In the genomic region with DNA sequence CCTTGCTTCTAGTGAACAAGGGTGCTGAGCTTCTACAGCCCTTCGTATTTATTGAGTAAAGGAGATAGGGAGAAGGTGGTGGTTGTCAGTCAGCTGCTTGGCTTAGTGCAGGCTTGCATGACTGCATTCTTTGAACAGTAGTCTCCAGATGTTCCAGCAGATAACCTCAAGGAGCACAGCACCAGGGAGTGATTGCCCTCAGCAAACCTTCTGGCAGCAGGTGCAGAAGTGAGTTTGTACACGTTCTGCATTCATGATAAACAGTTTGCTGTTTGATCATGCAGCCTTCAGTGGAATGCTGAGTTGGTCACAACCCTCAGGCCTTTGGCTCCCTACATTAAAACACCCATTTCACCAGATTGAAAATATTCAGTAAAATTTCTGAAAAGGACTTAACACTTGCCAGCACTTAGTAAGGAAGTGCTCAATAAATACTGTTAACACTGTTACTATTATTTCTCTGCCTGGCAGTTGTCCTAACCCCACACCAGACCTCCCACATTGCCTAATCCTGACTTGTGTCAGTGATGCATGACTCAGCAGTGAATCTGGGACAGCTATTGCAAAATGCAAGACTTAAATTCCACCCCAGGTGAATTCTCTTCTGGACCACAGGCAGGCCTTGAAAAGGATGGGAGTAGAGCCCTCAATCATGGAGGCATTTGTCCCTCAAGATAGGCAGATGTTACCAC, we compare ENCODE assay signal across 1 cellular context.
TF ChIP-seq lines count a peak whose summit lies in the region.

No MANE protein-coding gene starts in this region.

TF ChIP-seq in HepG2, 621 proteins besides CTCF, POLR2A, EP300 and RAD21 (continued from another document and continues in another):
- 0 out of 2 replicates have a peak, but pooled peaks have one; percentile 14 for TF ChIP-seq ZNF317 (CRISPR knock-in tag; IDR thresholded peaks at IDR 0.05)
- TF ChIP-seq, protein P1, sequence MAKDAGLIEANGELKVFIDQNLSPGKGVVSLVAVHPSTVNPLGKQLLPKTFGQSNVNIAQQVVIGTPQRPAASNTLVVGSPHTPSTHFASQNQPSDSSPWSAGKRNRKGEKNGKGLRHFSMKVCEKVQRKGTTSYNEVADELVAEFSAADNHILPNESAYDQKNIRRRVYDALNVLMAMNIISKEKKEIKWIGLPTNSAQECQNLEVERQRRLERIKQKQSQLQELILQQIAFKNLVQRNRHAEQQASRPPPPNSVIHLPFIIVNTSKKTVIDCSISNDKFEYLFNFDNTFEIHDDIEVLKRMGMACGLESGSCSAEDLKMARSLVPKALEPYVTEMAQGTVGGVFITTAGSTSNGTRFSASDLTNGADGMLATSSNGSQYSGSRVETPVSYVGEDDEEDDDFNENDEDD (CRISPR knock-in tag; IDR thresholded peaks at IDR 0.05; ENCODE audit: borderline replicate concordance) = no peak
- TF ChIP-seq NFYC (CRISPR knock-in tag; IDR thresholded peaks at IDR 0.05) = no peak
- TF ChIP-seq KDM2A (CRISPR knock-in tag; IDR thresholded peaks at IDR 0.05; ENCODE audit: borderline replicate concordance, low read depth) = peak; percentile 55; the same call in 1 of the 2 replicates
- TF ChIP-seq, protein P2, sequence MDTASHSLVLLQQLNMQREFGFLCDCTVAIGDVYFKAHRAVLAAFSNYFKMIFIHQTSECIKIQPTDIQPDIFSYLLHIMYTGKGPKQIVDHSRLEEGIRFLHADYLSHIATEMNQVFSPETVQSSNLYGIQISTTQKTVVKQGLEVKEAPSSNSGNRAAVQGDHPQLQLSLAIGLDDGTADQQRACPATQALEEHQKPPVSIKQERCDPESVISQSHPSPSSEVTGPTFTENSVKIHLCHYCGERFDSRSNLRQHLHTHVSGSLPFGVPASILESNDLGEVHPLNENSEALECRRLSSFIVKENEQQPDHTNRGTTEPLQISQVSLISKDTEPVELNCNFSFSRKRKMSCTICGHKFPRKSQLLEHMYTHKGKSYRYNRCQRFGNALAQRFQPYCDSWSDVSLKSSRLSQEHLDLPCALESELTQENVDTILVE (CRISPR knock-in tag; IDR thresholded peaks at IDR 0.05) = peak; percentile 52; the same call in 1 of the 2 replicates
- no peak; the same call in 1 of the 2 replicates for TF ChIP-seq TCF7 (IDR thresholded peaks at IDR 0.05; ENCODE audit: low read depth)
- TF ChIP-seq YEATS2 (CRISPR knock-in tag; IDR thresholded peaks at IDR 0.05; ENCODE audit: borderline replicate concordance) = peak; percentile 79; the same call in 1 of the 2 replicates
- no peak for TF ChIP-seq ZNF563 (CRISPR knock-in tag; IDR thresholded peaks at IDR 0.05)
- 0 out of 2 replicates have a peak, but pooled peaks have one; percentile 24 for TF ChIP-seq SIN3A (IDR thresholded peaks at IDR 0.05; ENCODE audit: borderline replicate concordance, low read depth, low read length)
- TF ChIP-seq, protein P3, sequence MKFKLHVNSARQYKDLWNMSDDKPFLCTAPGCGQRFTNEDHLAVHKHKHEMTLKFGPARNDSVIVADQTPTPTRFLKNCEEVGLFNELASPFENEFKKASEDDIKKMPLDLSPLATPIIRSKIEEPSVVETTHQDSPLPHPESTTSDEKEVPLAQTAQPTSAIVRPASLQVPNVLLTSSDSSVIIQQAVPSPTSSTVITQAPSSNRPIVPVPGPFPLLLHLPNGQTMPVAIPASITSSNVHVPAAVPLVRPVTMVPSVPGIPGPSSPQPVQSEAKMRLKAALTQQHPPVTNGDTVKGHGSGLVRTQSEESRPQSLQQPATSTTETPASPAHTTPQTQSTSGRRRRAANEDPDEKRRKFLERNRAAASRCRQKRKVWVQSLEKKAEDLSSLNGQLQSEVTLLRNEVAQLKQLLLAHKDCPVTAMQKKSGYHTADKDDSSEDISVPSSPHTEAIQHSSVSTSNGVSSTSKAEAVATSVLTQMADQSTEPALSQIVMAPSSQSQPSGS (CRISPR knock-in tag; IDR thresholded peaks at IDR 0.05) = peak; percentile 45; the same call in 1 of the 2 replicates
- TF ChIP-seq, protein P4, sequence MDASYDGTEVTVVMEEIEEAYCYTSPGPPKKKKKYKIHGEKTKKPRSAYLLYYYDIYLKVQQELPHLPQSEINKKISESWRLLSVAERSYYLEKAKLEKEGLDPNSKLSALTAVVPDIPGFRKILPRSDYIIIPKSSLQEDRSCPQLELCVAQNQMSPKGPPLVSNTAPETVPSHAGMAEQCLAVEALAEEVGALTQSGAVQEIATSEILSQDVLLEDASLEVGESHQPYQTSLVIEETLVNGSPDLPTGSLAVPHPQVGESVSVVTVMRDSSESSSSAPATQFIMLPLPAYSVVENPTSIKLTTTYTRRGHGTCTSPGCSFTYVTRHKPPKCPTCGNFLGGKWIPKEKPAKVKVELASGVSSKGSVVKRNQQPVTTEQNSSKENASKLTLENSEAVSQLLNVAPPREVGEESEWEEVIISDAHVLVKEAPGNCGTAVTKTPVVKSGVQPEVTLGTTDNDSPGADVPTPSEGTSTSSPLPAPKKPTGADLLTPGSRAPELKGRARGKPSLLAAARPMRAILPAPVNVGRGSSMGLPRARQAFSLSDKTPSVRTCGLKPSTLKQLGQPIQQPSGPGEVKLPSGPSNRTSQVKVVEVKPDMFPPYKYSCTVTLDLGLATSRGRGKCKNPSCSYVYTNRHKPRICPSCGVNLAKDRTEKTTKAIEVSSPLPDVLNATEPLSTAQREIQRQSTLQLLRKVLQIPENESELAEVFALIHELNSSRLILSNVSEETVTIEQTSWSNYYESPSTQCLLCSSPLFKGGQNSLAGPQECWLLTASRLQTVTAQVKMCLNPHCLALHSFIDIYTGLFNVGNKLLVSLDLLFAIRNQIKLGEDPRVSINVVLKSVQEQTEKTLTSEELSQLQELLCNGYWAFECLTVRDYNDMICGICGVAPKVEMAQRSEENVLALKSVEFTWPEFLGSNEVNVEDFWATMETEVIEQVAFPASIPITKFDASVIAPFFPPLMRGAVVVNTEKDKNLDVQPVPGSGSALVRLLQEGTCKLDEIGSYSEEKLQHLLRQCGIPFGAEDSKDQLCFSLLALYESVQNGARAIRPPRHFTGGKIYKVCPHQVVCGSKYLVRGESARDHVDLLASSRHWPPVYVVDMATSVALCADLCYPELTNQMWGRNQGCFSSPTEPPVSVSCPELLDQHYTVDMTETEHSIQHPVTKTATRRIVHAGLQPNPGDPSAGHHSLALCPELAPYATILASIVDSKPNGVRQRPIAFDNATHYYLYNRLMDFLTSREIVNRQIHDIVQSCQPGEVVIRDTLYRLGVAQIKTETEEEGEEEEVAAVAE (CRISPR knock-in tag; IDR thresholded peaks at IDR 0.05; ENCODE audit: borderline replicate concordance) = peak; percentile 80; the same call in 1 of the 2 replicates
- TF ChIP-seq ELF3 (CRISPR knock-in tag; IDR thresholded peaks at IDR 0.05) = 0 out of 2 replicates have a peak, but pooled peaks have one; percentile 71
- TF ChIP-seq ZNF510 (CRISPR knock-in tag; IDR thresholded peaks at IDR 0.05; ENCODE audit: low read depth) = no peak
- TF ChIP-seq, protein P5, sequence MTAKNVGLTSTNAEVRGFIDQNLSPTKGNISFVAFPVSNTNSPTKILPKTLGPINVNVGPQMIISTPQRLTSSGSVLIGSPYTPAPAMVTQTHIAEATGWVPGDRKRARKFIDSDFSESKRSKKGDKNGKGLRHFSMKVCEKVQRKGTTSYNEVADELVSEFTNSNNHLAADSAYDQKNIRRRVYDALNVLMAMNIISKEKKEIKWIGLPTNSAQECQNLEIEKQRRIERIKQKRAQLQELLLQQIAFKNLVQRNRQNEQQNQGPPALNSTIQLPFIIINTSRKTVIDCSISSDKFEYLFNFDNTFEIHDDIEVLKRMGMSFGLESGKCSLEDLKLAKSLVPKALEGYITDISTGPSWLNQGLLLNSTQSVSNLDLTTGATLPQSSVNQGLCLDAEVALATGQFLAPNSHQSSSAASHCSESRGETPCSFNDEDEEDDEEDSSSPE (CRISPR knock-in tag; IDR thresholded peaks at IDR 0.05) = 0 out of 2 replicates have a peak, but pooled peaks have one; percentile 24
- 0 out of 2 replicates have a peak, but pooled peaks have one; percentile 18 for TF ChIP-seq PPARG (CRISPR knock-in tag; conservative IDR thresholded peaks at IDR 0.05)
- TF ChIP-seq ATF7-NPFF (CRISPR knock-in tag; IDR thresholded peaks at IDR 0.05; ENCODE audit: low read depth) = no peak
- TF ChIP-seq DR1 (CRISPR knock-in tag; IDR thresholded peaks at IDR 0.05) = no peak
- TF ChIP-seq ZNF788 (CRISPR knock-in tag; IDR thresholded peaks at IDR 0.05; ENCODE audit: borderline replicate concordance) = peak; percentile 66; the same call in 1 of the 2 replicates
- no peak for TF ChIP-seq CHCHD3 (CRISPR knock-in tag; IDR thresholded peaks at IDR 0.05)
- peak; percentile 30; the same call in 1 of the 2 replicates for TF ChIP-seq ETV5 (CRISPR knock-in tag; IDR thresholded peaks at IDR 0.05; ENCODE audit: borderline replicate concordance)
- TF ChIP-seq YY1 (IDR thresholded peaks at IDR 0.05; ENCODE audit: insufficient read depth, insufficient replicate concordance, low read depth, low read length) = no peak
- TF ChIP-seq, protein P6, sequence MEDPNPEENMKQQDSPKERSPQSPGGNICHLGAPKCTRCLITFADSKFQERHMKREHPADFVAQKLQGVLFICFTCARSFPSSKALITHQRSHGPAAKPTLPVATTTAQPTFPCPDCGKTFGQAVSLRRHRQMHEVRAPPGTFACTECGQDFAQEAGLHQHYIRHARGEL (CRISPR knock-in tag; IDR thresholded peaks at IDR 0.05) = no peak
- TF ChIP-seq, protein P7, sequence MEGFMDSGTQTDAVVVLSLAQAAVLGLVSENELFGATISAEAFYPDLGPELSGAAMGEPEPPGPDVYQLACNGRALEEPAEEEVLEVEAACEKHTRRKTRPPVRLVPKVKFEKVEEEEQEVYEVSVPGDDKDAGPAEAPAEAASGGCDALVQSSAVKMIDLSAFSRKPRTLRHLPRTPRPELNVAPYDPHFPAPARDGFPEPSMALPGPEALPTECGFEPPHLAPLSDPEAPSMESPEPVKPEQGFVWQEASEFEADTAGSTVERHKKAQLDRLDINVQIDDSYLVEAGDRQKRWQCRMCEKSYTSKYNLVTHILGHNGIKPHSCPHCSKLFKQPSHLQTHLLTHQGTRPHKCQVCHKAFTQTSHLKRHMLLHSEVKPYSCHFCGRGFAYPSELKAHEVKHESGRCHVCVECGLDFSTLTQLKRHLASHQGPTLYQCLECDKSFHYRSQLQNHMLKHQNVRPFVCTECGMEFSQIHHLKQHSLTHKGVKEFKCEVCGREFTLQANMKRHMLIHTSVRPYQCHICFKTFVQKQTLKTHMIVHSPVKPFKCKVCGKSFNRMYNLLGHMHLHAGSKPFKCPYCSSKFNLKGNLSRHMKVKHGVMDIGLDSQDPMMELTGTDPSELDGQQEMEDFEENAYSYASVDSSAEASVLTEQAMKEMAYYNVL (CRISPR knock-in tag; IDR thresholded peaks at IDR 0.05; ENCODE audit: borderline replicate concordance) = no peak
- TF ChIP-seq ERF (CRISPR knock-in tag; IDR thresholded peaks at IDR 0.05) = no peak
- peak; percentile 49; the same call in 1 of the 2 replicates for TF ChIP-seq ZNF335 (CRISPR knock-in tag; IDR thresholded peaks at IDR 0.05)
- peak; percentile 90 for TF ChIP-seq ZNF644 (CRISPR knock-in tag; IDR thresholded peaks at IDR 0.05; ENCODE audit: low read depth)
- TF ChIP-seq ZNF383 (CRISPR knock-in tag; IDR thresholded peaks at IDR 0.05; ENCODE audit: borderline replicate concordance) = no peak
- TF ChIP-seq, protein P8, sequence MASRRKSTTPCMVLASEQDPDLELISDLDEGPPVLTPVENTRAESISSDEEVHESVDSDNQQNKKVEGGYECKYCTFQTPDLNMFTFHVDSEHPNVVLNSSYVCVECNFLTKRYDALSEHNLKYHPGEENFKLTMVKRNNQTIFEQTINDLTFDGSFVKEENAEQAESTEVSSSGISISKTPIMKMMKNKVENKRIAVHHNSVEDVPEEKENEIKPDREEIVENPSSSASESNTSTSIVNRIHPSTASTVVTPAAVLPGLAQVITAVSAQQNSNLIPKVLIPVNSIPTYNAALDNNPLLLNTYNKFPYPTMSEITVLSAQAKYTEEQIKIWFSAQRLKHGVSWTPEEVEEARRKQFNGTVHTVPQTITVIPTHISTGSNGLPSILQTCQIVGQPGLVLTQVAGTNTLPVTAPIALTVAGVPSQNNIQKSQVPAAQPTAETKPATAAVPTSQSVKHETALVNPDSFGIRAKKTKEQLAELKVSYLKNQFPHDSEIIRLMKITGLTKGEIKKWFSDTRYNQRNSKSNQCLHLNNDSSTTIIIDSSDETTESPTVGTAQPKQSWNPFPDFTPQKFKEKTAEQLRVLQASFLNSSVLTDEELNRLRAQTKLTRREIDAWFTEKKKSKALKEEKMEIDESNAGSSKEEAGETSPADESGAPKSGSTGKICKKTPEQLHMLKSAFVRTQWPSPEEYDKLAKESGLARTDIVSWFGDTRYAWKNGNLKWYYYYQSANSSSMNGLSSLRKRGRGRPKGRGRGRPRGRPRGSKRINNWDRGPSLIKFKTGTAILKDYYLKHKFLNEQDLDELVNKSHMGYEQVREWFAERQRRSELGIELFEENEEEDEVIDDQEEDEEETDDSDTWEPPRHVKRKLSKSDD (CRISPR knock-in tag; IDR thresholded peaks at IDR 0.05; ENCODE audit: low read depth) = no peak
- no peak for TF ChIP-seq ZNF75D (CRISPR knock-in tag; IDR thresholded peaks at IDR 0.05; ENCODE audit: borderline replicate concordance)
- TF ChIP-seq CBFB (CRISPR knock-in tag; IDR thresholded peaks at IDR 0.05) = no peak
- TF ChIP-seq ZNF768 (CRISPR knock-in tag; IDR thresholded peaks at IDR 0.05) = no peak
- TF ChIP-seq, protein P9, sequence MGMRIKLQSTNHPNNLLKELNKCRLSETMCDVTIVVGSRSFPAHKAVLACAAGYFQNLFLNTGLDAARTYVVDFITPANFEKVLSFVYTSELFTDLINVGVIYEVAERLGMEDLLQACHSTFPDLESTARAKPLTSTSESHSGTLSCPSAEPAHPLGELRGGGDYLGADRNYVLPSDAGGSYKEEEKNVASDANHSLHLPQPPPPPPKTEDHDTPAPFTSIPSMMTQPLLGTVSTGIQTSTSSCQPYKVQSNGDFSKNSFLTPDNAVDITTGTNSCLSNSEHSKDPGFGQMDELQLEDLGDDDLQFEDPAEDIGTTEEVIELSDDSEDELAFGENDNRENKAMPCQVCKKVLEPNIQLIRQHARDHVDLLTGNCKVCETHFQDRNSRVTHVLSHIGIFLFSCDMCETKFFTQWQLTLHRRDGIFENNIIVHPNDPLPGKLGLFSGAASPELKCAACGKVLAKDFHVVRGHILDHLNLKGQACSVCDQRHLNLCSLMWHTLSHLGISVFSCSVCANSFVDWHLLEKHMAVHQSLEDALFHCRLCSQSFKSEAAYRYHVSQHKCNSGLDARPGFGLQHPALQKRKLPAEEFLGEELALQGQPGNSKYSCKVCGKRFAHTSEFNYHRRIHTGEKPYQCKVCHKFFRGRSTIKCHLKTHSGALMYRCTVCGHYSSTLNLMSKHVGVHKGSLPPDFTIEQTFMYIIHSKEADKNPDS (CRISPR knock-in tag; IDR thresholded peaks at IDR 0.05) = no peak; the same call in 1 of the 2 replicates
- no peak for TF ChIP-seq ZNF678 (CRISPR knock-in tag; IDR thresholded peaks at IDR 0.05)
